In the genomic region with DNA sequence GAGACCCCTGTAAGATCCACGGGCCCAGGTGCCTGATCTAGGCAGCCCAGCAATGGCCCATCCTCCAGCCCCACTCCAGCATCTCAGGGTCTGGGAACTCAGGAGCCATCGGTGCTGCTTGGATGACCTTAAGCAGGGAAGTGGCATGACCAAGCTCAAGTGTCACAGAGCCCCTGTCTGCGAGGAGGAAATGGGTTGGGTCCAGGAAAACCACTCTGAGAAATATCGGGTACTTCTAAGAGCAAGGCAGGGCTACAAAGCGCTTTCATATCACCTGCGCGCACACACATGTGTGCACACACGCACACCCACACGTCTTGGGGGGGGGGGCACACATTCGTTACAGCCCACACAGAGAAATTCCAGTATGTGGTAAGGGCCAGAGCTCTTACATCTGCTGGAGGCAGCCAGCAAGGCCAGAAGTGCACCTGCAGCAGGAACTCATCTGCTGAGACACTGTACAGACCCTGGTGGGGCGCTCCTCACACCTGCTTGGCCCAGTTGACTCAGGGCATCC, we compare ENCODE assay signal across 11 cellular contexts.
DNase-seq lines count a peak whose midpoint lies in the region; ATAC-seq and TF ChIP-seq lines count a peak whose summit lies in the region.
"Had no signal": no experiment of that assay in that cellular context is flagged by ENCODE, and none has a peak within 500 bp of the region (broad histone marks: within the 10 kb centered on the region; RNA-seq: fewer than 3 reads in every experiment).

No MANE protein-coding gene starts in this region.

- H3F3A ChIP-seq in Loucy (ENCODE audit: low read depth), result no peaks in the 10 kb centered on the region

- no peak for TF ChIP-seq CTCF in Loucy (conservative IDR thresholded peaks at IDR 0.05; ENCODE audit: low read length)

- H3K36me3 Mint-ChIP-seq in stimulated activated effector memory CD8-positive, alpha-beta T cell treated with anti-CD3 and anti-CD28 coated beads, Interleukin-12 subunit alpha, Interleukin-12 subunit beta, amount 100 ng/mL, for 72 hours, result no peaks in the 10 kb centered on the region

- H3K9me2 ChIP-seq in Loucy (replicated peaks; ENCODE audit: low read depth, low read length), result no peaks in the 10 kb centered on the region

- H3K4me2 ChIP-seq in Loucy (ENCODE audit: low read depth, low read length, poor library complexity, severe bottlenecking), result peak overlapping the region; percentile 61
- H3K4me2 ChIP-seq: hepatocyte had no signal

- H2AFZ ChIP-seq in Loucy (ENCODE audit: low read length), result peak overlapping the region; percentile 70; the same call in 1 of the 2 replicates
- H2AFZ ChIP-seq: hepatocyte had no signal

- no peaks in the 10 kb centered on the region for H3K9me3 ChIP-seq in Loucy (ENCODE audit: insufficient read depth, low read depth, low read length)

- peak; percentile 68 for ATAC-seq in stimulated activated effector memory CD8-positive, alpha-beta T cell treated with anti-CD3 and anti-CD28 coated beads, Interleukin-12 subunit alpha, Interleukin-12 subunit beta, amount 100 ng/mL, for 72 hours
- ATAC-seq in GM18519 (IDR thresholded peaks at IDR 0.05; ENCODE audit: low FRiP score, unreplicated experiment), result no peak

- H3K9ac ChIP-seq in Loucy (ENCODE audit: low read depth, low read length, poor library complexity, severe bottlenecking), result no peak overlapping the region

- peaks cover 35% of the 10 kb centered on the region for H3K4me1 Mint-ChIP-seq in stimulated activated effector memory CD8-positive, alpha-beta T cell treated with anti-CD3 and anti-CD28 coated beads, Interleukin-12 subunit alpha, Interleukin-12 subunit beta, amount 100 ng/mL, for 72 hours

- H3K36me3 ChIP-seq in Loucy (ENCODE audit: insufficient read depth, low read length), result no peaks in the 10 kb centered on the region

- H3K4me1 ChIP-seq in Loucy (ENCODE audit: insufficient read depth, low read length, poor library complexity, severe bottlenecking), result peaks cover 12% of the 10 kb centered on the region

- no peaks in the 10 kb centered on the region for H3K79me2 ChIP-seq in Loucy (ENCODE audit: insufficient read depth, low read length)
- H3K79me2 ChIP-seq: hepatocyte had no signal

- H4K20me1 ChIP-seq in Loucy (ENCODE audit: insufficient read depth, low read length, poor library complexity, severe bottlenecking), result no peaks in the 10 kb centered on the region

- H3K27me3 ChIP-seq in Loucy (ENCODE audit: insufficient read depth, low read length, poor library complexity, severe bottlenecking), result no peaks in the 10 kb centered on the region
- H3K27me3 ChIP-seq: hepatocyte had no signal

- peak; percentile 7 for DNase-seq in activated CD8-positive, alpha-beta memory T cell treated with anti-CD3 and anti-CD28 coated beads, Interleukin-2, amount 50 U/mL, for 1 hour (ENCODE audit: extremely low read depth)
- DNase-seq in germinal center (ENCODE audit: low spot score), result peak; percentile 39
- no peak for DNase-seq in stimulated activated effector memory CD8-positive, alpha-beta T cell treated with anti-CD3 and anti-CD28 coated beads, Interleukin-12 subunit alpha, Interleukin-12 subunit beta, amount 100 ng/mL, for 72 hours (ENCODE audit: low spot score in 2 of 2)
- DNase-seq in superior temporal gyrus (ENCODE audit: extremely low spot score), result no peak
- no peak for DNase-seq in iPS-NIHi11 (ENCODE audit: low spot score)
- DNase-seq in globus pallidus (ENCODE audit: low spot score), result no peak
- DNase-seq: NCI-H345, nephron progenitor cell had no signal

- H3K4me3 Mint-ChIP-seq in stimulated activated effector memory CD8-positive, alpha-beta T cell treated with anti-CD3 and anti-CD28 coated beads, Interleukin-12 subunit alpha, Interleukin-12 subunit beta, amount 100 ng/mL, for 72 hours, result peak overlapping the region; percentile 20
- H3K4me3 Mint-ChIP-seq: nephron progenitor cell had no signal

- H3K9me3 Mint-ChIP-seq in stimulated activated effector memory CD8-positive, alpha-beta T cell treated with anti-CD3 and anti-CD28 coated beads, Interleukin-12 subunit alpha, Interleukin-12 subunit beta, amount 100 ng/mL, for 72 hours, result no peaks in the 10 kb centered on the region

- peak overlapping the region; percentile 82 for H3K27ac Mint-ChIP-seq in stimulated activated effector memory CD8-positive, alpha-beta T cell treated with anti-CD3 and anti-CD28 coated beads, Interleukin-12 subunit alpha, Interleukin-12 subunit beta, amount 100 ng/mL, for 72 hours
- H3K27ac Mint-ChIP-seq: nephron progenitor cell had no signal

- H3K4me3 ChIP-seq in Loucy (ENCODE audit: low read length, poor library complexity, severe bottlenecking), result peak overlapping the region; percentile 12
- H3K4me3 ChIP-seq: hepatocyte had no signal

Comparison
In these comparisons a context has a peak if more than half of its experiments do, and no peak if none do; other contexts are left out.
1. DNase-seq: peak in activated CD8-positive, alpha-beta memory T cell treated with anti-CD3 and anti-CD28 coated beads, Interleukin-2, amount 50 U/mL, for 1 hour (single experiment) and germinal center (single experiment); none in stimulated activated effector memory CD8-positive, alpha-beta T cell treated with anti-CD3 and anti-CD28 coated beads, Interleukin-12 subunit alpha, Interleukin-12 subunit beta, amount 100 ng/mL, for 72 hours (0 of 2), superior temporal gyrus (single experiment), iPS-NIHi11 (single experiment) and globus pallidus (single experiment).